ENCODE assay signal across 8 cellular contexts in the genomic region with DNA sequence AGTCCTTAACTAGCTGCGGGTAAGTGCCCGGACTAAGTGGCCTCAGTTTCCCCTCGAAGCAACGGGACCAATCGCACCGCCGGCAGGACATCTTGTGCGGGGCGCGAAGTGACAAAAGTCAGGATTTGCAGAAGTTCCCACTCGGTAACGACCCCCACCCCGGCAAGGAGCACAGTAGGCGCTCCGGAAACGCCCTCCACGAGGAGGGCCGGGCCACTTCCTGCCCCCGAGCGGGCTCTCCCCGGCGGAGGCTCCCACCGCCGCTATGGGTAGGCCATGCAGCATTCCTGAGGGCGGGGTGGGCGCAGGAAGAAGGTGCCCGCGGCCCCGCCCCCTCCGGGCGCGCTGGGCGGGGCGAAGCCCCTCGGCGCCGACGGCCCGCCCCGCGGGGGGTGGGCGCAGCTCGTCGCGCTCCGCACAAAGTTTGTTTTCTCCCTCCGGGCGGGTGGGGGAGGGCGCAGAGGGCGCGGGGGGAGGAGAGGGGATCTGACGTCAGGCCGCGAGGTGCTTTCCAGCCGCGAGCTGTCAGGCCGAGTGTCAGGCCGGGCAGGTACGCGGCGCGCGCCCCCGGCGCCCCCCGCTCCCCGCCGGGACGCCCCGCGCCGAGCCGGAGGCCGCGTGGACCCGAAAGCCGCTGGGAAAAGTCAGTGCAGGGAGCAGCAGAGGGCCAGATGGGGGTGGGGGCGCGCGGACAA. TPM values are rescaled to one million over a fixed set of nuclear protein-coding genes. Genes with fewer than 3 reads are reported as not detected.
DNase-seq lines count a peak whose midpoint lies in the region; ATAC-seq and TF ChIP-seq lines count a peak whose summit lies in the region.

Gene TGIF2, plus strand, starts transcription at position 495 of the 695 bp plus-strand sequence. CDS start 5,178 bp downstream, outside the sequence.

- no peaks in the 10 kb centered on the region for H3K27me3 Mint-ChIP-seq in activated naive CD8-positive, alpha-beta T cell treated with anti-CD3 and anti-CD28 coated beads for 36 hours

- H3K4me2 ChIP-seq in DOHH2 (ENCODE audit: low read length) = peak within 1 kb of the TSS; percentile 100

- peaks cover 17% of the 10 kb centered on the region for H4K20me1 ChIP-seq in DOHH2 (ENCODE audit: control insufficient read depth, insufficient read depth, low read depth, low read length)

- TF ChIP-seq POLR2A in upper lobe of left lung (IDR thresholded peaks at IDR 0.05) = peak in 3 of 4 donors; percentile 44 to 75 (median 46)

- intact Hi-C loops in head of caudate nucleus (cut with DNase I) = no loop called here

- H3K9me3 ChIP-seq in DOHH2 (ENCODE audit: control insufficient read depth, insufficient read depth, low read length) (no peaks in the 10 kb centered on the region), upper lobe of left lung (no peaks in the 10 kb centered on the region)

- ATAC-seq in GM21529 (IDR thresholded peaks at IDR 0.05; ENCODE audit: unreplicated experiment) (peak; percentile 63), upper lobe of left lung (ENCODE audit: low FRiP score in 2 of 2) (peak; percentile 87 to 92)

- H3K9me2 ChIP-seq in DOHH2 (replicated peaks; ENCODE audit: control insufficient read depth, low read length) = no peaks in the 10 kb centered on the region

- peak within 1 kb of the TSS; percentile 99 for H3K27ac Mint-ChIP-seq in activated naive CD8-positive, alpha-beta T cell treated with anti-CD3 and anti-CD28 coated beads for 36 hours

- H3K4me1 Mint-ChIP-seq in activated naive CD8-positive, alpha-beta T cell treated with anti-CD3 and anti-CD28 coated beads for 36 hours = peaks cover 39% of the 10 kb centered on the region

- in situ Hi-C loops in KBM-7 (cut with MboI; ENCODE audit: low pct_unique_long_range_greater_than_20kb, low sequenced_read_pairs) = no loop called here

- H3K4me3 Mint-ChIP-seq in activated naive CD8-positive, alpha-beta T cell treated with anti-CD3 and anti-CD28 coated beads for 36 hours = peak within 1 kb of the TSS; percentile 95

- peak within 1 kb of the TSS; percentile 87 for H3K4me3 ChIP-seq in DOHH2 (ENCODE audit: low read length)
- peak within 1 kb of the TSS; percentile 61 to 90 (median 80) for H3K4me3 ChIP-seq in upper lobe of left lung

- H3F3A ChIP-seq in DOHH2 (ENCODE audit: control insufficient read depth, insufficient read depth) = peaks cover 16% of the 10 kb centered on the region

- H3K4me1 ChIP-seq in DOHH2 (ENCODE audit: control insufficient read depth, low read length) = peaks cover 27% of the 10 kb centered on the region
- peaks cover 19 to 37% (median 23%) of the 10 kb centered on the region in 4 donors for H3K4me1 ChIP-seq in upper lobe of left lung

- H3K27me3 ChIP-seq in DOHH2 (ENCODE audit: control insufficient read depth, low read length) (no peaks in the 10 kb centered on the region), upper lobe of left lung (no peaks in the 10 kb centered on the region)

- DNase-seq in KBM-7 (peak; percentile 89), SW 1271 (lab: John Stamatoyannopoulos, UW) (peak; percentile 93 to 96), head of caudate nucleus (peak in 37 of 42 donors; percentile 22 to 71 (median 45)), pons (ENCODE audit: low spot score) (peak; percentile 29), upper lobe of left lung (peak; percentile 91 to 96)
- peak; percentile 96 for DNase-seq in activated naive CD8-positive, alpha-beta T cell treated with anti-CD3 and anti-CD28 coated beads for 36 hours

- peaks cover 54% of the 10 kb centered on the region for H3K79me2 ChIP-seq in DOHH2 (ENCODE audit: control insufficient read depth, low read length)

- peaks cover 24% of the 10 kb centered on the region for H3K36me3 Mint-ChIP-seq in activated naive CD8-positive, alpha-beta T cell treated with anti-CD3 and anti-CD28 coated beads for 36 hours

- TF ChIP-seq CTCF in DOHH2 (IDR thresholded peaks at IDR 0.05; ENCODE audit: low read depth, low read length, poor library complexity, severe bottlenecking) (no peak), upper lobe of left lung (IDR thresholded peaks at IDR 0.05) (no peak)

- peak within 1 kb of the TSS; percentile 77 for H3K27ac ChIP-seq in DOHH2 (ENCODE audit: low read depth, low read length)
- peak within 1 kb of the TSS; percentile 88 to 93 (median 90) for H3K27ac ChIP-seq in upper lobe of left lung

- WGBS in upper lobe of left lung, 2 donors = 0 to 2% methylated on average over 1 to 36 of the region's 80 CpGs

- no peak for TF ChIP-seq EP300 in upper lobe of left lung (IDR thresholded peaks at IDR 0.05)

- H3K36me3 ChIP-seq in DOHH2 (ENCODE audit: control insufficient read depth, low read length) = peaks cover 30% of the 10 kb centered on the region
- no peaks in the 10 kb centered on the region for H3K36me3 ChIP-seq in upper lobe of left lung

- H3K9me3 Mint-ChIP-seq in activated naive CD8-positive, alpha-beta T cell treated with anti-CD3 and anti-CD28 coated beads for 36 hours = no peaks in the 10 kb centered on the region

RNA-seq across cellular contexts. Expression of gene TGIF2, which starts in this region (rescaled TPM):
- 10 to 100 TPM; 52.1 to 54.0 TPM for total RNA-seq in activated naive CD8-positive, alpha-beta T cell treated with anti-CD3 and anti-CD28 coated beads for 36 hours
- total RNA-seq in upper lobe of left lung = 10 to 100 TPM in 4 of 6 donors, 1 to 10 TPM in 2; 9.4 to 20.1 (median 11.9) TPM

Comparison
In these comparisons a context has a peak if more than half of its experiments do, and no peak if none do; other contexts are left out.
1. Peak in every context shown above with its lines: DNase-seq, ATAC-seq, H3K4me3 ChIP-seq and H3K27ac ChIP-seq.
2. DNase-seq: peak in every context shown above with its lines; median percentile 96 in activated naive CD8-positive, alpha-beta T cell treated with anti-CD3 and anti-CD28 coated beads for 36 hours; 94 in SW 1271; 94 in upper lobe of left lung; 89 in KBM-7; 45 in head of caudate nucleus; 29 in pons.